In the genomic region with DNA sequence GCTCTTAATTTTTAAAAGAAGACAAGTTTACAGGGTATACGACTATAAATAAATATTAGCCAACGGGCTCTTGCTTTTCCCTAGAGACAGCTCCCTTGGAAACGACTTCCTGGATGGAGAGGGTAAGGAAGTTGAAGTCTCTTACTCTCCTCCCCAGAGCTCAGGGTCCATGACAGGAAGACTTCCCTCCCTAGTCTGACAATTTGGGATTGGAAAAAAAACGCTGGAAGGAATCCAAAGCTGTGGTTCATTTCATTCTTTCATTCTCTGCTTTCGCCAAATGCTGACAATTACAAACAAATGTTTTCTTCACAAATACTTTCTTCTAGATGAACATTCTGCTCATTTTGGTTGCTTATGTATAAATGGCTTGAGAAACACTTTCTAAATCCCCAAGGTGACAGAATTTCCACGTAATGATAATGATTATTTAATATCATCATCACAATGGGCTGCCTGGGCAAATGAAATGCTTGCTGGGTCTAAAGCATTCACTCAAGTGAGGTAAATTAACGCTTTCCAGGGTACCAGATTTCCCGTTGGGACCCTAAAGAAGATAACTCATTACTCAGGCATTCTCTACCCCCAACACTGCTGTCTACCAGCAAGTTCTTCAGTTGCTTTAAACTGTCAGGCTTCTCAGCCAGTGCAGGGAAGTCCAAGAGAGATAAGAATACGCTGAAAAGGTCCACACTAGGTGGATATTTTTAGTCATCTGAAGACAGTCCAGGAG, we compare ENCODE assay signal across 22 cellular contexts.
DNase-seq lines count a peak whose midpoint lies in the region; ATAC-seq and TF ChIP-seq lines count a peak whose summit lies in the region.
"Had no signal": no experiment of that assay in that cellular context is flagged by ENCODE, and none has a peak within 500 bp of the region (broad histone marks: within the 10 kb centered on the region; RNA-seq: fewer than 3 reads in every experiment).

No MANE protein-coding gene starts in this region.

- 44 to 45% methylated on average over 9 of the region's 9 CpGs for WGBS in testis, 2 donors

- peak; percentile 66 for ATAC-seq in left lung
- ATAC-seq: GM12878; K562; stimulated activated memory B cell treated with anti-CD40 and anti-IgM and Interleukin-4, amounts not matched to agents 10 μg/mL and 1 μg/mL and 100 μg/mL, for 72 hours had no signal

- H3K4me3 ChIP-seq in colonic mucosa (no peak overlapping the region), left lung (no peak overlapping the region), testis (no peak overlapping the region)
- H3K4me3 ChIP-seq: GM12878, K562, spleen, upper lobe of left lung had no signal

- no peaks in the 10 kb centered on the region for H3K4me1 ChIP-seq in colonic mucosa
- peaks cover 0 to 4% of the 10 kb centered on the region in 2 donors for H3K4me1 ChIP-seq in left lung
- peaks cover 19% of the 10 kb centered on the region for H3K4me1 ChIP-seq in testis
- H3K4me1 ChIP-seq: spleen had no signal

- TF ChIP-seq CTCF in colonic mucosa (IDR thresholded peaks at IDR 0.05) (no peak), left lung (IDR thresholded peaks at IDR 0.05) (no peak), testis (IDR thresholded peaks at IDR 0.05) (no peak)

- TF ChIP-seq POLR2A in testis (IDR thresholded peaks at IDR 0.05) = no peak

- H3K36me3 ChIP-seq in colonic mucosa = no peaks in the 10 kb centered on the region
- no peaks in the 10 kb centered on the region for H3K36me3 ChIP-seq in left lung
- H3K36me3 ChIP-seq in testis (ENCODE audit: low read depth, missing control alignments) = no peaks in the 10 kb centered on the region
- H3K36me3 ChIP-seq: spleen, upper lobe of left lung had no signal

- intact Hi-C loops in colonic mucosa (cut with DNase I) (no loop called here), left lung (cut with DNase I) (no loop called here), testis (cut with DNase I; ENCODE audit: low total_unique reads) (no loop called here)

- no peaks in the 10 kb centered on the region for H3K27me3 ChIP-seq in colonic mucosa
- H3K27me3 ChIP-seq in left lung = no peaks in the 10 kb centered on the region
- no peaks in the 10 kb centered on the region for H3K27me3 ChIP-seq in testis
- H3K27me3 ChIP-seq: spleen, upper lobe of left lung had no signal

- DNase-seq in DMS79 treated with DMSO at 0.1 percent for 48 hours (lab: John Stamatoyannopoulos, UW) (peak; percentile 7), DMS79 (lab: John Stamatoyannopoulos, UW) (no peak), colonic mucosa (peak; percentile 20), left lung (no peak), testis (peak; percentile 26), LoVo (ENCODE audit: low spot score) (no peak), AG08396 (ENCODE audit: low spot score) (no peak)
- DNase-seq in stimulated activated CD4-positive, alpha-beta T cell treated with anti-CD3 and anti-CD28 coated beads, Interleukin-4, amount 100 ng/mL, for 24 hours = no peak
- DNase-seq: activated CD4-positive, alpha-beta T cell treated with anti-CD3 and anti-CD28 coated beads for 1 hour; activated gamma-delta T cell; CD4-positive, alpha-beta memory T cell; dermis blood vessel endothelial cell; erythroblast; kidney glomerular epithelial cell; NCI-H226; SIG-M5; spleen; upper lobe of left lung had no signal

- H3K27ac ChIP-seq in colonic mucosa (no peak overlapping the region), left lung (no peak overlapping the region), testis (peak overlapping the region in 1 of 2 donors; percentile 6)
- H3K27ac ChIP-seq: 22Rv1, upper lobe of left lung had no signal

- H3K9ac ChIP-seq in colonic mucosa (ENCODE audit: low read depth in 2 of 2, low read length in 2 of 2) = no peak overlapping the region

- H3K9me3 ChIP-seq in colonic mucosa (no peaks in the 10 kb centered on the region), left lung (no peaks in the 10 kb centered on the region), testis (no peaks in the 10 kb centered on the region)
- H3K9me3 ChIP-seq: spleen, upper lobe of left lung had no signal

Comparison
In these comparisons a context has a peak if more than half of its experiments do, and no peak if none do; other contexts are left out.
1. DNase-seq: peak in DMS79 treated with DMSO at 0.1 percent for 48 hours (single experiment), colonic mucosa (single experiment) and testis (single experiment); none in DMS79 (single experiment), left lung (0 of 2), LoVo (single experiment), AG08396 (single experiment) and stimulated activated CD4-positive, alpha-beta T cell treated with anti-CD3 and anti-CD28 coated beads, Interleukin-4, amount 100 ng/mL, for 24 hours (single experiment).